9 cellular contexts compared by ENCODE assay signal in genomic region chr1:225999912-226000337, GRCh38. TPM values are rescaled to one million over a fixed set of nuclear protein-coding genes. Genes with fewer than 3 reads are reported as not detected.
A peak's percentile ranks its signal among the peaks of the same experiment; 100 is the strongest.
DNase-seq lines count a peak whose midpoint lies in the region; ATAC-seq and TF ChIP-seq lines count a peak whose summit lies in the region.
"Had no signal": no experiment of that assay in that cellular context is flagged by ENCODE, and none has a peak within 500 bp of the region (broad histone marks: within the 10 kb centered on the region; RNA-seq: fewer than 3 reads in every experiment).

No MANE protein-coding gene starts in this region.

- H3K4me3 ChIP-seq in AG09309 (ENCODE audit: control insufficient read depth, low read depth, low read length), result peak overlapping the region; percentile 50
- H3K4me3 ChIP-seq in Panc1 (ENCODE audit: low read depth in 2 of 2, low read length in 2 of 2), result peak overlapping the region; percentile 79 to 92
- H3K4me3 ChIP-seq in duodenal mucosa (ENCODE audit: low read depth in 1 of 2, low read length in 2 of 2), result peak overlapping the region; percentile 57 to 70

- TF ChIP-seq CTCF in AG09309 (IDR thresholded peaks at IDR 0.05; ENCODE audit: control insufficient read depth, insufficient read depth, low read depth, low read length, missing control alignments), result no peak
- no peak for TF ChIP-seq CTCF in Panc1 (IDR thresholded peaks at IDR 0.05)
- no peak for TF ChIP-seq CTCF in natural killer cell (IDR thresholded peaks at IDR 0.05)

- peak overlapping the region; percentile 55 to 89 for H3K9ac ChIP-seq in duodenal mucosa (ENCODE audit: low read depth in 1 of 2, low read length in 2 of 2)

- peak overlapping the region; percentile 100 for H3K4me3 Mint-ChIP-seq in natural killer cell

- H3K36me3 ChIP-seq in Panc1 (ENCODE audit: control insufficient read depth, insufficient read depth, low read length), result peaks cover 11% of the 10 kb centered on the region
- peaks cover 3% of the 10 kb centered on the region in 2 donors for H3K36me3 ChIP-seq in duodenal mucosa (ENCODE audit: control insufficient read depth in 1 of 2, insufficient read depth in 2 of 2, low read length in 2 of 2)

- H3K27me3 Mint-ChIP-seq in natural killer cell (ENCODE audit: low read depth in 2 of 2), result no peaks in the 10 kb centered on the region

- POLR2A ChIA-PET in Panc1 (lab: Charles Lee), result interaction anchor here (0.5 to 2.1 kb wide), 3 partner anchors 29 to 399 kb away, joined by 3 to 6 read pairs (median 3); partner anchors contain the start of gene H3-3A

- H3K9me3 ChIP-seq in Panc1 (ENCODE audit: control insufficient read depth, insufficient read depth, low read depth, low read length) (no peaks in the 10 kb centered on the region), duodenal mucosa (ENCODE audit: control insufficient read depth in 1 of 2, low read length in 2 of 2) (no peaks in the 10 kb centered on the region)

- no peaks in the 10 kb centered on the region for H3K36me3 Mint-ChIP-seq in natural killer cell

- in situ Hi-C loops in Panc1 (cut with HindIII; ENCODE audit: low pct_unique_long_range_greater_than_20kb, low sequenced_read_pairs), result no loop called here

- H3K4me1 ChIP-seq in Panc1 (ENCODE audit: control insufficient read depth, insufficient read depth, low read length) (peaks cover 19% of the 10 kb centered on the region), duodenal mucosa (ENCODE audit: control insufficient read depth in 1 of 2, insufficient read depth in 2 of 2, low read length in 2 of 2) (peaks cover 42 to 52% of the 10 kb centered on the region in 2 donors)

- ATAC-seq in GM18511 (IDR thresholded peaks at IDR 0.05; ENCODE audit: unreplicated experiment) (peak; percentile 54), HG02973 (IDR thresholded peaks at IDR 0.05; ENCODE audit: unreplicated experiment) (peak; percentile 36), Panc1 (no peak; the same call in 1 of the 2 replicates), natural killer cell (peak; percentile 46 to 61 (median 51))

- peak overlapping the region; percentile 96 to 100 for H3K27ac Mint-ChIP-seq in natural killer cell

- H3K27me3 ChIP-seq in Panc1 (ENCODE audit: control insufficient read depth, insufficient read depth, low read length), result no peaks in the 10 kb centered on the region
- no peaks in the 10 kb centered on the region for H3K27me3 ChIP-seq in duodenal mucosa (ENCODE audit: control insufficient read depth in 1 of 2, insufficient read depth in 2 of 2, low read length in 2 of 2)

- CTCF ChIA-PET in Panc1 (lab: Charles Lee), result no interaction called here

- H3K9me3 Mint-ChIP-seq in natural killer cell, result no peaks in the 10 kb centered on the region

- DNase-seq in AG09309 (ENCODE audit: low read depth) (no peak), Panc1 (ENCODE audit: low read depth, low spot score) (no peak), natural killer cell (no peak), DMS114 treated with DMSO at 0.1 percent for 48 hours (lab: John Stamatoyannopoulos, UW; ENCODE audit: unreplicated experiment) (no peak)
- DNase-seq in NK-92 treated with Interleukin-12 subunit alpha and Interleukin-12 subunit beta, amount 100 ng/mL, for 24 hours (lab: John Stamatoyannopoulos, UW), result no peak

- H3K4me1 Mint-ChIP-seq in natural killer cell, result peaks cover 63 to 64% of the 10 kb centered on the region in 2 donors

- peak overlapping the region; percentile 98 for H3K27ac ChIP-seq in Panc1 (ENCODE audit: low read length)
- peak overlapping the region; percentile 96 for H3K27ac ChIP-seq in duodenal mucosa (ENCODE audit: low read depth, low read length)

- TSS peak; percentile 100 for BruUV-seq in Panc1 (replicated peaks; lab: Mats Ljungman, UMichigan)

- intact Hi-C loops in Panc1 (cut with micrococcal nuclease; ENCODE audit: unreplicated experiment), result no loop called here
- intact Hi-C loops in natural killer cell (cut with micrococcal nuclease), result loop anchor here (1.0 to 10.0 kb wide), 7 partner anchors 21 to 665 kb away; partner anchors contain the start of genes H3-3A and PYCR2

RNA-seq across cellular contexts. Expression of gene SDE2, which starts 0.8 kb away (rescaled TPM):
- total RNA-seq in Panc1 (2021; ENCODE audit: unreplicated experiment) (18.3 TPM), natural killer cell (10 to 100 TPM; 52.5 to 62.7 (median 53.6) TPM)
- 5.5 TPM for polyA plus RNA-seq in Panc1 (2012; ENCODE audit: insufficient read length)

RNA-seq across cellular contexts. Expression of gene LEFTY2, which starts 58.9 kb away (rescaled TPM):
- total RNA-seq in Panc1 (2021; ENCODE audit: unreplicated experiment) (not detected), natural killer cell (not detected)
- not detected for polyA plus RNA-seq in Panc1 (2012; ENCODE audit: insufficient read length)
- total RNA-seq: M059J had no signal
